19 cellular contexts compared by ENCODE assay signal in the genomic region with DNA sequence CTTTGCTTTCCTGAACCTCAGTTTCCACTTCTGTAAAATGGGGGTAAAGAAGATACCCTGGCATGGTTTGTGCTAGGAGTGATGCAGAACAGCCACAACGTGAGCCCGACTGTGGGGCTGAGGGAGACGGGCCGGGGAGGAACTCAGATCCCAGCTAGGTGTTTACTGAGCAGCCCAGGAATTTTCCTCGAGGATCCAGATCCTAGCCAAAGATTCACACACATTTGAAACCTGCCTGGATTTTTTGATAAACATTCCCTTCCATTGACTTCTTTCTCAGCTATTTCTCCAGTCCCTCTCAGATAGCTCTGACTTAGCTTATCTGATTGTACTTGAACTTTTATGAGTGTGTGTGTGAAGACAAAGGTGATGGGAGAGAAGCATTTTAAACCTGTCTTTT.
DNase-seq lines count a peak whose midpoint lies in the region; ATAC-seq, FAIRE-seq and TF ChIP-seq lines count a peak whose summit lies in the region.
"Had no signal": no experiment of that assay in that cellular context is flagged by ENCODE, and none has a peak within 500 bp of the region (broad histone marks: within the 10 kb centered on the region; RNA-seq: fewer than 3 reads in every experiment).

No MANE protein-coding gene starts in this region.

- peaks cover 41 to 45% of the 10 kb centered on the region in 2 donors for H3K4me1 ChIP-seq in thyroid gland
- H3K4me1 ChIP-seq in gastrocnemius medialis = no peaks in the 10 kb centered on the region

- ATAC-seq in activated T-helper 17 cell treated with anti-CD3 and anti-CD28 coated beads, Interleukin-2, amount 50 U/mL, for 72 hours (replicated peaks) = no peak
- ATAC-seq in gastrocnemius medialis = no peak

- DNase-seq in bronchial epithelial cell (ENCODE audit: low read depth) (no peak), endothelial cell (ENCODE audit: low spot score) (no peak), thyroid gland (no peak), NCI-H1105 treated with DMSO at 0.1 percent for 48 hours (lab: John Stamatoyannopoulos, UW) (no peak), NCI-H526 (lab: John Stamatoyannopoulos, UW) (no peak), gastrocnemius medialis (no peak), NCI-H748 (lab: John Stamatoyannopoulos, UW; ENCODE audit: unreplicated experiment) (no peak)
- DNase-seq: C1 segment of cervical spinal cord; Calu3; CD4-positive, alpha-beta memory T cell; COR-L47; DMS53; DMS79 treated with DMSO at 0.1 percent for 48 hours; GF-D8 had no signal

- H3K4me1 Mint-ChIP-seq in activated T-helper 17 cell treated with anti-CD3 and anti-CD28 coated beads, Interleukin-2, amount 50 U/mL, for 72 hours = peaks cover 15% of the 10 kb centered on the region
- H3K4me1 Mint-ChIP-seq in endothelial cell (ENCODE audit: unreplicated experiment) = peaks cover 3% of the 10 kb centered on the region

- H3K27ac ChIP-seq in thyroid gland (peak overlapping the region in 2 of 3 donors; percentile 79 to 91), gastrocnemius medialis (no peak overlapping the region)

- FAIRE-seq in bronchial epithelial cell (lab: Jason Lieb, UNC) = peak; percentile 7
- FAIRE-seq: GM12891, GM18507 had no signal

- intact Hi-C loops in thyroid gland (cut with DNase I) (no loop called here), gastrocnemius medialis (cut with DNase I; ENCODE audit: low total_unique reads) (no loop called here)

- no peaks in the 10 kb centered on the region for H3K36me3 Mint-ChIP-seq in activated T-helper 17 cell treated with anti-CD3 and anti-CD28 coated beads, Interleukin-2, amount 50 U/mL, for 72 hours (ENCODE audit: low read depth)
- peaks cover 31% of the 10 kb centered on the region for H3K36me3 Mint-ChIP-seq in endothelial cell (ENCODE audit: low read depth, unreplicated experiment)

- H3K27ac Mint-ChIP-seq in activated T-helper 17 cell treated with anti-CD3 and anti-CD28 coated beads, Interleukin-2, amount 50 U/mL, for 72 hours = peak overlapping the region; percentile 58
- no peak overlapping the region for H3K27ac Mint-ChIP-seq in endothelial cell (ENCODE audit: unreplicated experiment)
- H3K27ac Mint-ChIP-seq: CD4-positive, alpha-beta memory T cell; GM23338 had no signal

- WGBS in thyroid gland, 2 donors = 97 to 99% methylated on average over 5 of the region's 5 CpGs

- H3K9me3 ChIP-seq in thyroid gland = no peaks in the 10 kb centered on the region
- H3K9me3 ChIP-seq in gastrocnemius medialis = no peaks in the 10 kb centered on the region

- no peak for TF ChIP-seq CTCF in bronchial epithelial cell (IDR thresholded peaks at IDR 0.05; ENCODE audit: insufficient read depth, low read length, severe bottlenecking)
- TF ChIP-seq CTCF in endothelial cell (IDR thresholded peaks at IDR 0.05; ENCODE audit: unreplicated experiment) = no peak
- TF ChIP-seq CTCF in thyroid gland (IDR thresholded peaks at IDR 0.05) = no peak
- TF ChIP-seq CTCF in gastrocnemius medialis (IDR thresholded peaks at IDR 0.05 in 4 of 5, conservative IDR thresholded peaks at IDR 0.05 in 1 of 5) = no peak

- H3K4me3 ChIP-seq in bronchial epithelial cell (ENCODE audit: low read depth, low read length) (no peak overlapping the region), thyroid gland (replicated peaks in 1 of 3) (no peak overlapping the region), gastrocnemius medialis (no peak overlapping the region)
- H3K4me3 ChIP-seq: GM23338 had no signal

- in situ Hi-C loops in gastrocnemius medialis (cut with MboI; ENCODE audit: low sequenced_read_pairs in 4 of 4) = no loop called here

- H3K36me3 ChIP-seq in bronchial epithelial cell (ENCODE audit: control insufficient read depth, insufficient read depth, low read length) (peaks cover 24% of the 10 kb centered on the region), thyroid gland (peaks cover 2 to 15% of the 10 kb centered on the region in 2 donors), gastrocnemius medialis (no peaks in the 10 kb centered on the region)

- H3K4me3 Mint-ChIP-seq in activated T-helper 17 cell treated with anti-CD3 and anti-CD28 coated beads, Interleukin-2, amount 50 U/mL, for 72 hours = no peak overlapping the region
- peak overlapping the region; percentile 33 for H3K4me3 Mint-ChIP-seq in endothelial cell (ENCODE audit: unreplicated experiment)
- H3K4me3 Mint-ChIP-seq: CD4-positive, alpha-beta memory T cell; GM23338; H9 had no signal

- no peaks in the 10 kb centered on the region for H3K27me3 ChIP-seq in bronchial epithelial cell (ENCODE audit: control insufficient read depth, insufficient read depth, low read length)
- H3K27me3 ChIP-seq in thyroid gland = no peaks in the 10 kb centered on the region
- no peaks in the 10 kb centered on the region for H3K27me3 ChIP-seq in gastrocnemius medialis

- peaks cover 4% of the 10 kb centered on the region for H3K27me3 Mint-ChIP-seq in activated T-helper 17 cell treated with anti-CD3 and anti-CD28 coated beads, Interleukin-2, amount 50 U/mL, for 72 hours
- H3K27me3 Mint-ChIP-seq in endothelial cell (ENCODE audit: unreplicated experiment) = peaks cover 6% of the 10 kb centered on the region

- TF ChIP-seq POLR2A in thyroid gland (IDR thresholded peaks at IDR 0.05) (no peak), gastrocnemius medialis (IDR thresholded peaks at IDR 0.05) (no peak)

- peaks cover 10% of the 10 kb centered on the region for H3K9me3 Mint-ChIP-seq in activated T-helper 17 cell treated with anti-CD3 and anti-CD28 coated beads, Interleukin-2, amount 50 U/mL, for 72 hours
- no peaks in the 10 kb centered on the region for H3K9me3 Mint-ChIP-seq in endothelial cell (ENCODE audit: unreplicated experiment)

Comparison
In these comparisons a context has a peak if more than half of its experiments do, and no peak if none do; other contexts are left out.
1. H3K27ac ChIP-seq: peak in thyroid gland (2 of 3); none in gastrocnemius medialis (0 of 4).